14 cellular contexts compared by ENCODE assay signal in genomic region chr9:126916909-126917308, GRCh38. TPM values are rescaled to one million over a fixed set of nuclear protein-coding genes. Genes with fewer than 3 reads are reported as not detected.
DNase-seq lines count a peak whose midpoint lies in the region; ATAC-seq and TF ChIP-seq lines count a peak whose summit lies in the region.
"Had no signal": no experiment of that assay in that cellular context is flagged by ENCODE, and none has a peak within 500 bp of the region (broad histone marks: within the 10 kb centered on the region; RNA-seq: fewer than 3 reads in every experiment).

No MANE protein-coding gene starts in this region.

- H3K36me3 ChIP-seq in DOHH2 (ENCODE audit: control insufficient read depth, low read length): no peaks in the 10 kb centered on the region
- H3K36me3 ChIP-seq in SJCRH30: no peaks in the 10 kb centered on the region

- H3K9me3 ChIP-seq in DOHH2 (ENCODE audit: control insufficient read depth, insufficient read depth, low read length): no peaks in the 10 kb centered on the region
- H3K9me3 ChIP-seq in SJCRH30 (replicated peaks): no peaks in the 10 kb centered on the region

- H3K27me3 ChIP-seq in DOHH2 (ENCODE audit: control insufficient read depth, low read length) (peaks cover 11% of the 10 kb centered on the region; the same call in 1 of the 2 replicates), SJCRH30 (no peaks in the 10 kb centered on the region)

- no peak overlapping the region for H3K4me3 ChIP-seq in DOHH2 (ENCODE audit: low read length)
- no peak overlapping the region for H3K4me3 ChIP-seq in SJCRH30

- H3F3A ChIP-seq in DOHH2 (ENCODE audit: control insufficient read depth, insufficient read depth): no peaks in the 10 kb centered on the region

- no peaks in the 10 kb centered on the region for H3K79me2 ChIP-seq in DOHH2 (ENCODE audit: control insufficient read depth, low read length)

- peak; percentile 10; the same call in 1 of the 2 replicates for TF ChIP-seq CTCF in 22Rv1 (IDR thresholded peaks at IDR 0.05)
- peak; percentile 26 for TF ChIP-seq CTCF in DOHH2 (IDR thresholded peaks at IDR 0.05; ENCODE audit: low read depth, low read length, poor library complexity, severe bottlenecking)

- no peak overlapping the region for H3K27ac ChIP-seq in 22Rv1
- H3K27ac ChIP-seq in DOHH2 (ENCODE audit: low read depth, low read length): no peak overlapping the region
- H3K27ac ChIP-seq in cingulate gyrus (ENCODE audit: low read depth, low read length): peak overlapping the region; percentile 1
- no peak overlapping the region for H3K27ac ChIP-seq in SJCRH30
- H3K27ac ChIP-seq: C4-2B had no signal

- no peak overlapping the region for H3K4me2 ChIP-seq in DOHH2 (ENCODE audit: low read length)

- H4K20me1 ChIP-seq in DOHH2 (ENCODE audit: control insufficient read depth, insufficient read depth, low read depth, low read length): peaks cover 6% of the 10 kb centered on the region; the same call in 1 of the 2 replicates

- DNase-seq in MV-4-11 (lab: John Stamatoyannopoulos, UW) (peak; percentile 13), NCI-H146 (lab: John Stamatoyannopoulos, UW) (no peak), islet precursor cell (no peak), SJCRH30 (no peak)
- DNase-seq: activated CD4-positive, alpha-beta T cell treated with anti-CD3 and anti-CD28 coated beads, Interleukin-2, amount 50 U/mL, for 48 hours; cortex of kidney; foreskin melanocyte; T-helper 1 cell had no signal

- no peaks in the 10 kb centered on the region for H3K9me2 ChIP-seq in DOHH2 (replicated peaks; ENCODE audit: control insufficient read depth, low read length)

- H3K4me1 ChIP-seq in DOHH2 (ENCODE audit: control insufficient read depth, low read length) (peaks cover 12% of the 10 kb centered on the region), SJCRH30 (no peaks in the 10 kb centered on the region)

- ATAC-seq in HG02623 (IDR thresholded peaks at IDR 0.05; ENCODE audit: unreplicated experiment): no peak
- ATAC-seq: left lobe of liver had no signal

RNA-seq across cellular contexts. Expression of gene RALGPS1, which starts 2.3 kb away (rescaled TPM):
- total RNA-seq in SJCRH30 (2014; rRNA removed; shearing (Covaris generic)): 1.8 and 2.3 TPM in 2 replicates

RNA-seq across cellular contexts. Expression of gene ZBTB34, which starts 56.5 kb away (rescaled TPM):
- 21.6 and 23.5 TPM in 2 replicates for total RNA-seq in SJCRH30 (2014; rRNA removed; shearing (Covaris generic))
